In the genomic region with DNA sequence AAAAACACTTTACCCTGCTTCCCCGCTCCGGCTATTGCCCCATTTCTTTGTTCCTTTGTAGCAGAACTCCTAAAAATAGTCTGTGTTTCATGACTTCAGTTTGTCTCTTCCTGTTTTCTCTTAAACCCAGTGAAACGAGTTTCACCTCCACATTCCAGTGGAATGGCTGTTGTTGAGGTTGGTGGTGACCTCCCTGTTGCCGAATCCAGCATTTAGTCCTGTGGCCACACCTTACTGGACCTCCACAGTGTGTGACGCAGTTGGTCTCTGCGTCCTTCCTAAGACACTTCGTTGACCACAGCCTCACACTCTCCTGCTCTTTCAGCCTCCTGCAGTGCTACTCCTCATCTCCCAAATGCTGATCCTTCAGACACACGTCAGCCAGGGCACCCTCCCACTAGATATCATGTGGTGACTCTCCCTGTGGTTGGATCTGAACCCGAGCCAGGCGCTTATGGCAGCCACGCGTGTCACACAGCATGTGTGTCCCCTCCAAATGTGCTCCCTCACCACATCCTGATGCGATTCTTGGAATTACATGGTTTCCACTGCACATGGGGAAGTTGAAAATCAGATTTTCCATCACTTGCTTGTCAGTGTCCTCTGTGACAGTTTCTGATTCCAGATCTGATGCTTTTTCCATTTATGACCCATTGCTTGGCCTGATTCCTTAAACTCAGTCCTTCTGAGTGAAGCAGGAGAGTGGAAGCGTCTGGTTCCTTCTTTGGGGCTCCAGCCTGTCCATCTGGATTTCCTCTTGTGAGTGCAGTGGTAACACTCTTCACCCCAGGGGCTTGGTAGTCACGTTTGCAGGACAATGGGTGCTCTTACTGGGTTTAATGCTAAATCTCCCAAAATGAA, we compare ENCODE assay signal across 8 cellular contexts.
DNase-seq lines count a peak whose midpoint lies in the region; ATAC-seq and TF ChIP-seq lines count a peak whose summit lies in the region.

No MANE protein-coding gene starts in this region.

- H3K9me3 ChIP-seq in DND-41 (ENCODE audit: insufficient read depth, low read length, severe bottlenecking) (no peaks in the 10 kb centered on the region), neutrophil (no peaks in the 10 kb centered on the region)

- no peak overlapping the region for H2AFZ ChIP-seq in DND-41 (ENCODE audit: low read depth, low read length)

- peaks cover 35% of the 10 kb centered on the region for H3K4me1 ChIP-seq in DND-41 (ENCODE audit: insufficient read depth, low read length)
- H3K4me1 ChIP-seq in neutrophil (ENCODE audit: control insufficient read depth in 1 of 2, insufficient read depth in 1 of 2, low read depth in 1 of 2, low read length in 1 of 2), result peaks cover 40 to 45% of the 10 kb centered on the region in 2 experiments

- no peaks in the 10 kb centered on the region for H3K27me3 ChIP-seq in DND-41 (ENCODE audit: insufficient read depth, low read length, poor library complexity)
- no peaks in the 10 kb centered on the region for H3K27me3 ChIP-seq in neutrophil

- no peak overlapping the region for H3K9ac ChIP-seq in DND-41 (ENCODE audit: low read depth, low read length)

- H3K4me3 ChIP-seq in DND-41 (ENCODE audit: low read depth in 1 of 2, low read length in 2 of 2), result no peak overlapping the region
- H3K4me3 ChIP-seq in neutrophil (ENCODE audit: low read depth in 1 of 2, low read length in 1 of 2), result peak overlapping the region; percentile 24 to 30

- no peaks in the 10 kb centered on the region for H3K79me2 ChIP-seq in DND-41 (ENCODE audit: insufficient read depth, low read length)

- 0 out of 2 replicates have a peak overlapping the region, but pooled peaks have one; percentile 21 for H3K27ac ChIP-seq in DND-41 (ENCODE audit: low read length)
- H3K27ac ChIP-seq in caudate nucleus (ENCODE audit: low read depth, low read length), result peak overlapping the region; percentile 49
- H3K27ac ChIP-seq in neutrophil, result peak overlapping the region; percentile 75

- H3K36me3 ChIP-seq in DND-41 (ENCODE audit: insufficient read depth, low read length), result peaks cover 15% of the 10 kb centered on the region
- H3K36me3 ChIP-seq in neutrophil, result no peaks in the 10 kb centered on the region

- DNase-seq in DND-41 (no peak), NOMO-1 treated with DMSO at 0.1 percent for 48 hours (lab: John Stamatoyannopoulos, UW; ENCODE audit: unreplicated experiment) (peak; percentile 92), caudate nucleus (lab: John Stamatoyannopoulos, UW) (peak in 1 of 61 donors; percentile 5), SK-N-DZ (ENCODE audit: low spot score) (no peak), NCI-H774 (lab: John Stamatoyannopoulos, UW) (no peak), occipital lobe (lab: John Stamatoyannopoulos, UW) (no peak)

- ATAC-seq in DND-41 (ENCODE audit: insufficient read depth, low read depth) (no peak), HG03135 (IDR thresholded peaks at IDR 0.05; ENCODE audit: unreplicated experiment) (no peak)

- no peak overlapping the region for H3K4me2 ChIP-seq in DND-41 (ENCODE audit: insufficient read depth, low read length)

- TF ChIP-seq CTCF in DND-41 (IDR thresholded peaks at IDR 0.05; ENCODE audit: borderline replicate concordance, extremely low read depth, low read length, poor library complexity, severe bottlenecking) (no peak), neutrophil (IDR thresholded peaks at IDR 0.05) (no peak)

- H4K20me1 ChIP-seq in DND-41 (ENCODE audit: insufficient read depth, low read length), result no peaks in the 10 kb centered on the region; the same call in 1 of the 2 replicates

Comparison
In these comparisons a context has a peak if more than half of its experiments do, and no peak if none do; other contexts are left out.
1. H3K27ac ChIP-seq: peak in every context shown above with its lines; median percentile 75 in neutrophil; 49 in caudate nucleus; 21 in DND-41.
2. H3K4me3 ChIP-seq: peak in neutrophil (2 of 2); none in DND-41 (0 of 2).